ENCODE assay signal across 9 cellular contexts in genomic region chr19:10601999-10602329, GRCh38. TPM values are rescaled to one million over a fixed set of nuclear protein-coding genes. Genes with fewer than 3 reads are reported as not detected.
DNase-seq lines count a peak whose midpoint lies in the region.
"Had no signal": no experiment of that assay in that cellular context is flagged by ENCODE, and none has a peak within 500 bp of the region (broad histone marks: within the 10 kb centered on the region; RNA-seq: fewer than 3 reads in every experiment).

No MANE protein-coding gene starts in this region.

- no peak for DNase-seq in activated naive CD4-positive, alpha-beta T cell treated with Interleukin-2 at 50 U/mL for 16 hours
- no peak for DNase-seq in activated T-helper 1 cell treated with anti-CD3 and anti-CD28 coated beads, Interleukin-12 subunit alpha, Interleukin-12 subunit beta, Interleukin-2, Interleukin-4 antibody, amounts not matched to agents 30 ng/mL and 10 ng/mL and 1 ng/mL, durations not matched to agents 14 hours and 24 hours and 36 hours (ENCODE audit: low spot score)
- DNase-seq in mesendoderm (no peak), amniotic stem cell (lab: John Stamatoyannopoulos, UW) (no peak), dermis blood vessel endothelial cell (no peak), NCI-H226 (no peak)

- H2BK5ac ChIP-seq in mesendoderm (ENCODE audit: low read length): no peak overlapping the region

- no peak overlapping the region for H2BK15ac ChIP-seq in mesendoderm (replicated peaks; ENCODE audit: low read depth)

- peaks cover 5% of the 10 kb centered on the region for H3K79me2 ChIP-seq in mesendoderm (ENCODE audit: control insufficient read depth, insufficient read depth, low read length)

- H3K9ac ChIP-seq in mesendoderm (ENCODE audit: low read length): no peak overlapping the region

- peak overlapping the region; percentile 84 for H3K27ac Mint-ChIP-seq in activated naive CD4-positive, alpha-beta T cell treated with anti-CD3 and anti-CD28 coated beads, Interleukin-2, amount 50 U/mL, for 24 hours
- H3K27ac Mint-ChIP-seq in activated T-helper 1 cell treated with anti-CD3 and anti-CD28 coated beads, Interleukin-12 subunit alpha, Interleukin-12 subunit beta, Interleukin-2, Interleukin-4 antibody, amounts not matched to agents 30 ng/mL and 10 ng/mL and 1 ng/mL, durations not matched to agents 14 hours and 24 hours and 36 hours: peak overlapping the region; percentile 76

- no peaks in the 10 kb centered on the region for H3K27me3 Mint-ChIP-seq in activated naive CD4-positive, alpha-beta T cell treated with anti-CD3 and anti-CD28 coated beads, Interleukin-2, amount 50 U/mL, for 24 hours
- peaks cover 8% of the 10 kb centered on the region for H3K27me3 Mint-ChIP-seq in activated T-helper 1 cell treated with anti-CD3 and anti-CD28 coated beads, Interleukin-12 subunit alpha, Interleukin-12 subunit beta, Interleukin-2, Interleukin-4 antibody, amounts not matched to agents 30 ng/mL and 10 ng/mL and 1 ng/mL, durations not matched to agents 14 hours and 24 hours and 36 hours (ENCODE audit: insufficient read depth)

- H3K4me1 Mint-ChIP-seq in activated naive CD4-positive, alpha-beta T cell treated with anti-CD3 and anti-CD28 coated beads, Interleukin-2, amount 50 U/mL, for 24 hours: peaks cover 25% of the 10 kb centered on the region
- peaks cover 26% of the 10 kb centered on the region for H3K4me1 Mint-ChIP-seq in activated T-helper 1 cell treated with anti-CD3 and anti-CD28 coated beads, Interleukin-12 subunit alpha, Interleukin-12 subunit beta, Interleukin-2, Interleukin-4 antibody, amounts not matched to agents 30 ng/mL and 10 ng/mL and 1 ng/mL, durations not matched to agents 14 hours and 24 hours and 36 hours (ENCODE audit: low read depth)

- H3K9me3 Mint-ChIP-seq in activated naive CD4-positive, alpha-beta T cell treated with anti-CD3 and anti-CD28 coated beads, Interleukin-2, amount 50 U/mL, for 24 hours: no peaks in the 10 kb centered on the region
- no peaks in the 10 kb centered on the region for H3K9me3 Mint-ChIP-seq in activated T-helper 1 cell treated with anti-CD3 and anti-CD28 coated beads, Interleukin-12 subunit alpha, Interleukin-12 subunit beta, Interleukin-2, Interleukin-4 antibody, amounts not matched to agents 30 ng/mL and 10 ng/mL and 1 ng/mL, durations not matched to agents 14 hours and 24 hours and 36 hours

- intact Hi-C loops in activated T-helper 1 cell treated with anti-CD3 and anti-CD28 coated beads, Interleukin-12 subunit alpha, Interleukin-12 subunit beta, Interleukin-2, Interleukin-4 antibody, amounts not matched to agents 30 ng/mL and 10 ng/mL and 1 ng/mL, durations not matched to agents 14 hours and 24 hours and 36 hours (cut with micrococcal nuclease): loop anchor here (1.0 kb wide), 4 partner anchors 52 to 195 kb away; partner anchors contain the start of gene ILF3

- no peak overlapping the region for H3K23ac ChIP-seq in mesendoderm (ENCODE audit: low read length)

- no peak overlapping the region for H2BK120ac ChIP-seq in mesendoderm (ENCODE audit: low read depth, low read length)

- WGBS in mesendoderm (ENCODE audit: extremely low coverage, insufficient coverage, low lambda C conversion rate): no CpG with 5 or more reads among the region's 7 CpGs
- 45% methylated on average over 7 of the region's 7 CpGs for WGBS in thymus

- peak overlapping the region; percentile 80 for H3K4me3 Mint-ChIP-seq in activated naive CD4-positive, alpha-beta T cell treated with anti-CD3 and anti-CD28 coated beads, Interleukin-2, amount 50 U/mL, for 24 hours
- H3K4me3 Mint-ChIP-seq in activated T-helper 1 cell treated with anti-CD3 and anti-CD28 coated beads, Interleukin-12 subunit alpha, Interleukin-12 subunit beta, Interleukin-2, Interleukin-4 antibody, amounts not matched to agents 30 ng/mL and 10 ng/mL and 1 ng/mL, durations not matched to agents 14 hours and 24 hours and 36 hours: peak overlapping the region; percentile 84

- no peak overlapping the region for H3K4me2 ChIP-seq in mesendoderm (ENCODE audit: low read length)

- H3K18ac ChIP-seq in mesendoderm (ENCODE audit: low read length): no peak overlapping the region

- H4K5ac ChIP-seq in mesendoderm (ENCODE audit: low read length): no peak overlapping the region

- no peak overlapping the region for H3K4ac ChIP-seq in mesendoderm (ENCODE audit: low read depth, low read length)

- peak overlapping the region; percentile 25 for H3K56ac ChIP-seq in mesendoderm (ENCODE audit: low read length)

- peaks cover 8% of the 10 kb centered on the region for H3K79me1 ChIP-seq in mesendoderm (ENCODE audit: low read length)

- H4K8ac ChIP-seq in mesendoderm (ENCODE audit: low read depth, low read length): no peak overlapping the region

- H3K27me3 ChIP-seq in mesendoderm (ENCODE audit: insufficient read depth, low read length, poor library complexity) (no peaks in the 10 kb centered on the region), thymus (ENCODE audit: control insufficient read depth, insufficient read depth) (no peaks in the 10 kb centered on the region)

- no peak overlapping the region for H2AK5ac ChIP-seq in mesendoderm (ENCODE audit: low read length)

- H3K36me3 ChIP-seq in mesendoderm (ENCODE audit: control insufficient read depth, insufficient read depth, low read length) (no peaks in the 10 kb centered on the region), thymus (ENCODE audit: control insufficient read depth, insufficient read depth) (no peaks in the 10 kb centered on the region)

- H3K36me3 Mint-ChIP-seq in activated naive CD4-positive, alpha-beta T cell treated with anti-CD3 and anti-CD28 coated beads, Interleukin-2, amount 50 U/mL, for 24 hours: no peaks in the 10 kb centered on the region
- peaks cover 8% of the 10 kb centered on the region for H3K36me3 Mint-ChIP-seq in activated T-helper 1 cell treated with anti-CD3 and anti-CD28 coated beads, Interleukin-12 subunit alpha, Interleukin-12 subunit beta, Interleukin-2, Interleukin-4 antibody, amounts not matched to agents 30 ng/mL and 10 ng/mL and 1 ng/mL, durations not matched to agents 14 hours and 24 hours and 36 hours (ENCODE audit: low read depth)

- H3K4me3 ChIP-seq in mesendoderm (ENCODE audit: low read length): no peak overlapping the region
- H3K4me3 ChIP-seq in thymus (ENCODE audit: low read length): peak overlapping the region; percentile 99

- peaks cover 6% of the 10 kb centered on the region for H3K4me1 ChIP-seq in mesendoderm (ENCODE audit: control insufficient read depth, low read depth, low read length)
- peaks cover 10% of the 10 kb centered on the region for H3K4me1 ChIP-seq in thymus (ENCODE audit: control insufficient read depth, insufficient read depth, low read length)

- H3K27ac ChIP-seq in mesendoderm (ENCODE audit: low read depth, low read length) (no peak overlapping the region), thymus (ENCODE audit: low read depth) (peak overlapping the region; percentile 5)
- H3K27ac ChIP-seq: C4-2B had no signal

- H3K9me3 ChIP-seq in thymus (ENCODE audit: control insufficient read depth): no peaks in the 10 kb centered on the region

RNA-seq across cellular contexts. Expression of gene AP1M2, which starts 14.9 kb away (rescaled TPM):
- not detected in 2 replicates for total RNA-seq in activated T-helper 1 cell treated with anti-CD3 and anti-CD28 coated beads, Interleukin-12 subunit alpha, Interleukin-12 subunit beta, Interleukin-2, Interleukin-4 antibody, amounts not matched to agents 30 ng/mL and 10 ng/mL and 1 ng/mL, durations not matched to agents 14 hours and 24 hours and 36 hours
- 50.3 TPM for polyA plus RNA-seq in mesendoderm (2013, experiment 1 of 2)
- polyA plus RNA-seq in mesendoderm (2013, experiment 2 of 2): 50.0 TPM
- polyA plus RNA-seq in thymus: 20.7 TPM
- total RNA-seq in dermis blood vessel endothelial cell: 0.17 TPM in 1 of 2 replicates, not detected in the other

RNA-seq across cellular contexts. Expression of gene SLC44A2, which starts 23.4 kb away (rescaled TPM):
- total RNA-seq in activated T-helper 1 cell treated with anti-CD3 and anti-CD28 coated beads, Interleukin-12 subunit alpha, Interleukin-12 subunit beta, Interleukin-2, Interleukin-4 antibody, amounts not matched to agents 30 ng/mL and 10 ng/mL and 1 ng/mL, durations not matched to agents 14 hours and 24 hours and 36 hours: 92.9 and 94.4 TPM in 2 replicates
- polyA plus RNA-seq in mesendoderm (2013, experiment 1 of 2): 93.4 TPM
- polyA plus RNA-seq in mesendoderm (2013, experiment 2 of 2): 90.6 TPM
- polyA plus RNA-seq in thymus: 78.4 TPM
- total RNA-seq in dermis blood vessel endothelial cell: 67.7 and 132 TPM in 2 replicates

RNA-seq across cellular contexts. Expression of gene CDKN2D, which starts 33.2 kb away (rescaled TPM):
- total RNA-seq in activated T-helper 1 cell treated with anti-CD3 and anti-CD28 coated beads, Interleukin-12 subunit alpha, Interleukin-12 subunit beta, Interleukin-2, Interleukin-4 antibody, amounts not matched to agents 30 ng/mL and 10 ng/mL and 1 ng/mL, durations not matched to agents 14 hours and 24 hours and 36 hours: 40.1 and 42.1 TPM in 2 replicates
- 0.93 TPM for polyA plus RNA-seq in mesendoderm (2013, experiment 1 of 2)
- polyA plus RNA-seq in mesendoderm (2013, experiment 2 of 2): 1.1 TPM
- polyA plus RNA-seq in thymus: 42.3 TPM
- total RNA-seq in dermis blood vessel endothelial cell: 4.6 and 7.6 TPM in 2 replicates

RNA-seq across cellular contexts. Expression of gene KRI1, which starts 36.2 kb away (rescaled TPM):
- 91.1 and 91.8 TPM in 2 replicates for total RNA-seq in activated T-helper 1 cell treated with anti-CD3 and anti-CD28 coated beads, Interleukin-12 subunit alpha, Interleukin-12 subunit beta, Interleukin-2, Interleukin-4 antibody, amounts not matched to agents 30 ng/mL and 10 ng/mL and 1 ng/mL, durations not matched to agents 14 hours and 24 hours and 36 hours
- polyA plus RNA-seq in mesendoderm (2013, experiment 1 of 2): 32.6 TPM
- 31.2 TPM for polyA plus RNA-seq in mesendoderm (2013, experiment 2 of 2)
- 77.5 TPM for polyA plus RNA-seq in thymus
- total RNA-seq in dermis blood vessel endothelial cell: 8.6 and 11.2 TPM in 2 replicates

RNA-seq across cellular contexts. Expression of gene ILF3, which starts 52.2 kb away (rescaled TPM):
- 536 and 558 TPM in 2 replicates for total RNA-seq in activated T-helper 1 cell treated with anti-CD3 and anti-CD28 coated beads, Interleukin-12 subunit alpha, Interleukin-12 subunit beta, Interleukin-2, Interleukin-4 antibody, amounts not matched to agents 30 ng/mL and 10 ng/mL and 1 ng/mL, durations not matched to agents 14 hours and 24 hours and 36 hours
- polyA plus RNA-seq in mesendoderm (2013, experiment 1 of 2): 413 TPM
- polyA plus RNA-seq in mesendoderm (2013, experiment 2 of 2): 408 TPM
- polyA plus RNA-seq in thymus: 185 TPM
- 85.8 and 190 TPM in 2 replicates for total RNA-seq in dermis blood vessel endothelial cell
